Comparison of ENCODE assay signal across 8 cellular contexts in the genomic region with DNA sequence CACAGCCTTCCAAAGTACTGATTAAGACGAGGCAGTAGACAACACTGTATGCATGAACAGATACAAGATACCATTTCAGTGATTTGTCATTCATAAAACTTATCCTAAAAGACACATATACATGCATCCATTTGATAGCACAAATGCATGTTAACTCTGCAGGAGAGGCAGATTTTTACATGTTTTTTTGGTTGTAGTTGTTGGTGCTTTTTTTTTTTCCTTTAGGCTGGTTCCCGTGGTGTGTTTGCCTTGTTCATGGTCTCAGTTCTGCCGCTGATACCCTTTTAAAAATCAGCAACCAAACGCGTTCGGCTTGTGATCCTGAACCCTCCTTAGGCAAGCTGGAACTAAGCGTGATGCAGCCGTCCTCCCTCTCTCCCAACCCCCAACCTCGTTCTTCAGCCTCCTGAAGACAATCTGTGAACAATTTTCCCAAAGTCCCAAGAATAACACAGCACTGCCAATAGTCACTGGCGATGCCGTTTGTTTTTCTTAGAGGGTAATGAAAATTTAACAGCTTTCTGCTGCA.
DNase-seq lines count a peak whose midpoint lies in the region; ATAC-seq lines count a peak whose summit lies in the region.

No MANE protein-coding gene starts in this region.

- peaks cover 32% of the 10 kb centered on the region for H3K4me1 ChIP-seq in muscle layer of colon (ENCODE audit: insufficient read depth, low read length)

- peaks cover 14% of the 10 kb centered on the region for H3K4me1 Mint-ChIP-seq in stimulated activated naive CD8-positive, alpha-beta T cell treated with anti-CD3 and anti-CD28 coated beads, Interleukin-15, Interleukin-2, amounts not matched to agents 100 ng/mL and 50 ng/mL, for 24 hours (ENCODE audit: low read depth)

- no peaks in the 10 kb centered on the region for H3K9me3 ChIP-seq in muscle layer of colon (ENCODE audit: low read length)

- H3K9me3 Mint-ChIP-seq in stimulated activated naive CD8-positive, alpha-beta T cell treated with anti-CD3 and anti-CD28 coated beads, Interleukin-15, Interleukin-2, amounts not matched to agents 100 ng/mL and 50 ng/mL, for 24 hours: no peaks in the 10 kb centered on the region

- no peak for ATAC-seq in stimulated activated naive CD8-positive, alpha-beta T cell treated with anti-CD3 and anti-CD28 coated beads, Interleukin-15, Interleukin-2, amounts not matched to agents 100 U/mL and 50 U/mL, for 24 hours

- H3K27me3 Mint-ChIP-seq in stimulated activated naive CD8-positive, alpha-beta T cell treated with anti-CD3 and anti-CD28 coated beads, Interleukin-15, Interleukin-2, amounts not matched to agents 100 ng/mL and 50 ng/mL, for 24 hours: peaks cover 67% of the 10 kb centered on the region

- no peaks in the 10 kb centered on the region for H3K36me3 ChIP-seq in muscle layer of colon (ENCODE audit: insufficient read depth, low read length)

- peak overlapping the region; percentile 64 to 94 for H3K4me3 ChIP-seq in muscle layer of colon (ENCODE audit: low read depth in 1 of 2, low read length in 2 of 2)

- H3K27ac Mint-ChIP-seq in stimulated activated naive CD8-positive, alpha-beta T cell treated with anti-CD3 and anti-CD28 coated beads, Interleukin-15, Interleukin-2, amounts not matched to agents 100 ng/mL and 50 ng/mL, for 24 hours: no peak overlapping the region

- peak overlapping the region; percentile 32 for H3K9ac ChIP-seq in muscle layer of colon (ENCODE audit: low read length)

- H3K27ac ChIP-seq in cingulate gyrus (ENCODE audit: low read depth, low read length): peak overlapping the region; percentile 44
- peak overlapping the region; percentile 12 for H3K27ac ChIP-seq in muscle layer of colon (ENCODE audit: low read depth, low read length)

- H3K4me3 Mint-ChIP-seq in stimulated activated naive CD8-positive, alpha-beta T cell treated with anti-CD3 and anti-CD28 coated beads, Interleukin-15, Interleukin-2, amounts not matched to agents 100 ng/mL and 50 ng/mL, for 24 hours: peak overlapping the region; percentile 50

- H3K27me3 ChIP-seq in muscle layer of colon (ENCODE audit: control insufficient read depth in 1 of 2, insufficient read depth in 2 of 2, low read length in 2 of 2): no peaks in the 10 kb centered on the region

- DNase-seq in stimulated activated naive CD8-positive, alpha-beta T cell treated with anti-CD3 and anti-CD28 coated beads, Interleukin-15, Interleukin-2, amounts not matched to agents 100 U/mL and 50 U/mL, for 24 hours: no peak
- DNase-seq in SKM-1 treated with dmso at 0.1 percent for 144 hours (lab: John Stamatoyannopoulos, UW; ENCODE audit: unreplicated experiment) (no peak), AG08396 (ENCODE audit: low spot score) (no peak), NCI-H2081 (lab: John Stamatoyannopoulos, UW) (no peak)
- DNase-seq in activated CD8-positive, alpha-beta memory T cell treated with anti-CD3 and anti-CD28 coated beads, Interleukin-2, amount 50 U/mL, for 48 hours: no peak

- H3K36me3 Mint-ChIP-seq in stimulated activated naive CD8-positive, alpha-beta T cell treated with anti-CD3 and anti-CD28 coated beads, Interleukin-15, Interleukin-2, amounts not matched to agents 100 ng/mL and 50 ng/mL, for 24 hours (ENCODE audit: low read depth): no peaks in the 10 kb centered on the region
